Comparison of ENCODE assay signal across 1 cellular context in the genomic region with DNA sequence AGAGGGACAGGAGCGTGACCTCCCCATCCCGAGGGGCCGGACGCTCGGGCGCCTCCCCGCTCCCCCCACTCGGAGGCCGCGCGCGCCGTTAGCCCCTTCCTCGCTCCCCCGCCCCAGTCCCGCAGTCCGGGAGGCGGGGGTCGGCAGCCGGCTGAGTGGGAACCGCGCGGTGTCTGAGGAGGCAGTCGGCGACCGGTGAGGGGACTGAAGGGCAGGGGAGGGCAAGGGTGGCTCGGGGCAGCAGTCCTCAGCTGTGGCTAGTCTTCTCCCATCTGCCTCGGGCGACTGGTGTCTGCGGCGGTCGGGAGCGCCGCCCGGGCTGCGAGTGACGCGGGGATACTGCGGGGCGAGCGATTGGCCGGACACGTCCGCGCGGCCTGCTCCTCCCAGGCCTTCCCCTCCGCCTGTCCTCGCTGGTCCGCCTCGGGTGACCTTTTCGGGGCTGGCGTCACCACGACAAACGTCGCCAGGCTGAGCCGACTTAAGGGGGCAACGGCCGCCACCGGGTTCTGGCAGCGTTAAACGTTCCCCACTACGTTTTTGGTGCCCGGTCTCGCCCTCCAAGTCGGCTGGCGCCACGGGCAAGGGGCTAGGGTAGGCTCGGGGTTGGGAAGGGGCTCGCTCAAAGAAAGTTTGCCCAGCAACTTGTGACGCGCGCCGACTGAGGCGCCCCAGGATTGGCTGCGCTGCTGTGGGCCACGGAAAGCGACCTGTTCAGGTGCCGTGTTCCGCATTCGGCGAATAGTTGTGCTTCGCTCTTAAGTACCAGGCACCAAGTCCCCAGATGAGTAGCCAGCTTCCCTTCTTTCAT.
A peak's percentile ranks its signal among the peaks of the same experiment; 100 is the strongest.
TF ChIP-seq lines count a peak whose summit lies in the region.

No MANE protein-coding gene starts in this region.

TF ChIP-seq in HepG2, 621 proteins besides CTCF, POLR2A, EP300 and RAD21 (continued from another document and continues in another):
- TF ChIP-seq FUBP1 (CRISPR knock-in tag; IDR thresholded peaks at IDR 0.05; ENCODE audit: borderline replicate concordance) (no peak), KDM1A (CRISPR knock-in tag; IDR thresholded peaks at IDR 0.05) (no peak), MNT (IDR thresholded peaks at IDR 0.05) (no peak), TAF15 (IDR thresholded peaks at IDR 0.05; ENCODE audit: low read depth, low read length, poor library complexity, severe bottlenecking) (no peak), ZNF335 (CRISPR knock-in tag; IDR thresholded peaks at IDR 0.05) (no peak), KAT8 (CRISPR knock-in tag; IDR thresholded peaks at IDR 0.05) (no peak; the same call in 1 of the 2 replicates), ZNF441 (CRISPR knock-in tag; IDR thresholded peaks at IDR 0.05; ENCODE audit: borderline replicate concordance) (no peak), POLR2AphosphoS2 (IDR thresholded peaks at IDR 0.05; ENCODE audit: low read depth, low read length) (no peak), ZNF546 (CRISPR knock-in tag; conservative IDR thresholded peaks at IDR 0.05) (0 out of 2 replicates have a peak, but pooled peaks have one; percentile 45), ZNF570 (CRISPR knock-in tag; IDR thresholded peaks at IDR 0.05; ENCODE audit: borderline replicate concordance) (no peak), NFIB (CRISPR knock-in tag; IDR thresholded peaks at IDR 0.05; ENCODE audit: borderline replicate concordance) (no peak), FOXJ3 (CRISPR knock-in tag; IDR thresholded peaks at IDR 0.05; ENCODE audit: borderline replicate concordance) (no peak), GMEB1 (CRISPR knock-in tag; IDR thresholded peaks at IDR 0.05; ENCODE audit: borderline replicate concordance) (peak; percentile 83; the same call in 1 of the 2 replicates), ZNF44 (CRISPR knock-in tag; IDR thresholded peaks at IDR 0.05) (peak; percentile 81; the same call in 1 of the 2 replicates), ZNF749 (CRISPR knock-in tag; IDR thresholded peaks at IDR 0.05; ENCODE audit: borderline replicate concordance) (peak; percentile 87; the same call in 1 of the 2 replicates), POGK (CRISPR knock-in tag; conservative IDR thresholded peaks at IDR 0.05) (no peak), ZNF205 (CRISPR knock-in tag; IDR thresholded peaks at IDR 0.05) (no peak), ZNF781 (CRISPR knock-in tag; IDR thresholded peaks at IDR 0.05; ENCODE audit: borderline replicate concordance, not compliant biosample characterization) (peak; percentile 92), RFX5 (IDR thresholded peaks at IDR 0.05; ENCODE audit: low read depth, low read length) (peak; percentile 98), PLRG1 (conservative IDR thresholded peaks at IDR 0.05) (no peak), CEBPG (CRISPR knock-in tag; IDR thresholded peaks at IDR 0.05) (no peak), ZNF350 (CRISPR knock-in tag; IDR thresholded peaks at IDR 0.05; ENCODE audit: borderline replicate concordance, low read depth) (peak; percentile 87), ZKSCAN1 (IDR thresholded peaks at IDR 0.05; ENCODE audit: low read length) (no peak), GATAD2A (CRISPR knock-in tag; IDR thresholded peaks at IDR 0.05) (no peak), MYNN (CRISPR knock-in tag; IDR thresholded peaks at IDR 0.05; ENCODE audit: low read depth) (peak; percentile 31; the same call in 1 of the 2 replicates), ZBTB8A (CRISPR knock-in tag; IDR thresholded peaks at IDR 0.05; ENCODE audit: borderline replicate concordance, low read depth) (no peak), ETV5 (CRISPR knock-in tag; IDR thresholded peaks at IDR 0.05; ENCODE audit: borderline replicate concordance) (peak; percentile 12), SP5 (CRISPR knock-in tag; IDR thresholded peaks at IDR 0.05; ENCODE audit: borderline replicate concordance, low read depth) (peak; percentile 18), PAWR (CRISPR knock-in tag; IDR thresholded peaks at IDR 0.05; ENCODE audit: borderline replicate concordance) (no peak), ZBTB7B (CRISPR knock-in tag; IDR thresholded peaks at IDR 0.05) (peak; percentile 15; the same call in 1 of the 2 replicates), HIC2 (CRISPR knock-in tag; IDR thresholded peaks at IDR 0.05; ENCODE audit: low read depth) (no peak), TMF1 (CRISPR knock-in tag; IDR thresholded peaks at IDR 0.05; ENCODE audit: low read depth) (0 out of 2 replicates have a peak, but pooled peaks have one; percentile 6), ZNF367 (CRISPR knock-in tag; IDR thresholded peaks at IDR 0.05; ENCODE audit: borderline replicate concordance) (0 out of 2 replicates have a peak, but pooled peaks have one; percentile 53), ZHX2 (IDR thresholded peaks at IDR 0.05; ENCODE audit: low read depth) (no peak), ZHX2 (CRISPR knock-in tag; IDR thresholded peaks at IDR 0.05; ENCODE audit: borderline replicate concordance) (no peak), ZNF256 (CRISPR knock-in tag; conservative IDR thresholded peaks at IDR 0.05) (0 out of 2 replicates have a peak, but pooled peaks have one; percentile 56), AGO1 (IDR thresholded peaks at IDR 0.05; ENCODE audit: low read depth, low read length, poor library complexity, severe bottlenecking) (no peak), PHF21A (CRISPR knock-in tag; IDR thresholded peaks at IDR 0.05) (no peak), NFE2L2 (IDR thresholded peaks at IDR 0.05; ENCODE audit: low read length) (no peak), ZBTB34 (CRISPR knock-in tag; IDR thresholded peaks at IDR 0.05) (peak; percentile 57; the same call in 1 of the 2 replicates), ERF (CRISPR knock-in tag; IDR thresholded peaks at IDR 0.05) (peak; percentile 20; the same call in 1 of the 2 replicates)
- TF ChIP-seq, protein P1, sequence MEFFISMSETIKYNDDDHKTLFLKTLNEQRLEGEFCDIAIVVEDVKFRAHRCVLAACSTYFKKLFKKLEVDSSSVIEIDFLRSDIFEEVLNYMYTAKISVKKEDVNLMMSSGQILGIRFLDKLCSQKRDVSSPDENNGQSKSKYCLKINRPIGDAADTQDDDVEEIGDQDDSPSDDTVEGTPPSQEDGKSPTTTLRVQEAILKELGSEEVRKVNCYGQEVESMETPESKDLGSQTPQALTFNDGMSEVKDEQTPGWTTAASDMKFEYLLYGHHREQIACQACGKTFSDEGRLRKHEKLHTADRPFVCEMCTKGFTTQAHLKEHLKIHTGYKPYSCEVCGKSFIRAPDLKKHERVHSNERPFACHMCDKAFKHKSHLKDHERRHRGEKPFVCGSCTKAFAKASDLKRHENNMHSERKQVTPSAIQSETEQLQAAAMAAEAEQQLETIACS (CRISPR knock-in tag; IDR thresholded peaks at IDR 0.05) = 0 out of 2 replicates have a peak, but pooled peaks have one; percentile 3
